Comparison of ENCODE assay signal across 8 cellular contexts in genomic region chr2:3575534-3576324, GRCh38. TPM values are rescaled to one million over a fixed set of nuclear protein-coding genes. Genes with fewer than 3 reads are reported as not detected.
DNase-seq lines count a peak whose midpoint lies in the region; ATAC-seq and TF ChIP-seq lines count a peak whose summit lies in the region.

No MANE protein-coding gene starts in this region.

- peaks cover 47% of the 10 kb centered on the region for H3K36me3 Mint-ChIP-seq in activated CD8-positive, alpha-beta memory T cell treated with anti-CD3 and anti-CD28 coated beads, Interleukin-2, amount 10 ng/mL, durations not matched to agents 7 days and 5 days
- H3K36me3 Mint-ChIP-seq in neural progenitor cell = peaks cover 37% of the 10 kb centered on the region

- peak overlapping the region; percentile 93 for H3K4me3 Mint-ChIP-seq in activated CD8-positive, alpha-beta memory T cell treated with anti-CD3 and anti-CD28 coated beads, Interleukin-2, amount 10 ng/mL, durations not matched to agents 7 days and 5 days
- H3K4me3 Mint-ChIP-seq in neural progenitor cell = peak overlapping the region; percentile 96

- POLR2A ChIA-PET in AG04450 (lab: Yijun Ruan, JAX) = interaction anchor here (0.9 to 2.7 kb wide), 4 partner anchors 9 to 76 kb away, joined by 3 to 17 read pairs (median 10); partner anchors contain the start of gene RNASEH1

- H3K27me3 Mint-ChIP-seq in activated CD8-positive, alpha-beta memory T cell treated with anti-CD3 and anti-CD28 coated beads, Interleukin-2, amount 10 ng/mL, durations not matched to agents 7 days and 5 days = no peaks in the 10 kb centered on the region
- H3K27me3 Mint-ChIP-seq in neural progenitor cell (ENCODE audit: insufficient read depth, low read depth) = no peaks in the 10 kb centered on the region

- TF ChIP-seq CTCF in AG04450 (IDR thresholded peaks at IDR 0.05; ENCODE audit: low read depth, low read length) (no peak), HL-60 (IDR thresholded peaks at IDR 0.05; ENCODE audit: insufficient read depth, low read length) (no peak), neural progenitor cell (IDR thresholded peaks at IDR 0.05) (no peak)

- peak overlapping the region; percentile 100 for H3K9ac ChIP-seq in neural progenitor cell

- H2AFZ ChIP-seq in neural progenitor cell (replicated peaks) = peak overlapping the region; percentile 55

- peaks cover 49% of the 10 kb centered on the region for H3K4me1 Mint-ChIP-seq in activated CD8-positive, alpha-beta memory T cell treated with anti-CD3 and anti-CD28 coated beads, Interleukin-2, amount 10 ng/mL, durations not matched to agents 7 days and 5 days
- peaks cover 35% of the 10 kb centered on the region for H3K4me1 Mint-ChIP-seq in neural progenitor cell

- peak overlapping the region; percentile 81 for H3K4me2 ChIP-seq in neural progenitor cell

- peak; percentile 21 for ATAC-seq in GM19463 (IDR thresholded peaks at IDR 0.05; ENCODE audit: unreplicated experiment)
- ATAC-seq in activated CD8-positive, alpha-beta memory T cell treated with anti-CD3 and anti-CD28 coated beads, Interleukin-2, amount 10 ng/mL, durations not matched to agents 7 days and 5 days = peak; percentile 38
- ATAC-seq in esophagus mucosa = peak; percentile 46

- H3K27ac ChIP-seq in AG04450 (ENCODE audit: low read depth, low read length) (peak overlapping the region; percentile 70), HL-60 (replicated peaks) (peak overlapping the region; percentile 75), neural progenitor cell (peak overlapping the region; percentile 98)

- peak overlapping the region; percentile 86 for H3K27ac Mint-ChIP-seq in activated CD8-positive, alpha-beta memory T cell treated with anti-CD3 and anti-CD28 coated beads, Interleukin-2, amount 10 ng/mL, durations not matched to agents 7 days and 5 days
- H3K27ac Mint-ChIP-seq in neural progenitor cell = peak overlapping the region; percentile 96

- DNase-seq in AG04450 (ENCODE audit: low read depth, low spot score) (no peak), HL-60 (ENCODE audit: low read depth in 1 of 2, low spot score in 1 of 2) (peak in 1 of 2 experiments; percentile 14), neural progenitor cell (ENCODE audit: low spot score) (no peak), amniotic stem cell (lab: John Stamatoyannopoulos, UW) (no peak), NCI-H1436 (lab: John Stamatoyannopoulos, UW) (no peak)
- DNase-seq in activated CD8-positive, alpha-beta memory T cell treated with anti-CD3 and anti-CD28 coated beads, Interleukin-2, amount 10 ng/mL, durations not matched to agents 7 days and 5 days = no peak

- H3K4me3 ChIP-seq in AG04450 (ENCODE audit: low read depth, low read length) = peak overlapping the region; percentile 97
- H3K4me3 ChIP-seq in HL-60 (replicated peaks; ENCODE audit: insufficient read depth, low read length) = peak overlapping the region; percentile 80
- H3K4me3 ChIP-seq in neural progenitor cell = peak overlapping the region; percentile 97

- H3K79me2 ChIP-seq in neural progenitor cell (ENCODE audit: low read depth) = peaks cover 56% of the 10 kb centered on the region

- no peaks in the 10 kb centered on the region for H3K27me3 ChIP-seq in AG04450 (ENCODE audit: control insufficient read depth, insufficient read depth, low read length)
- H3K27me3 ChIP-seq in HL-60 (ENCODE audit: insufficient read depth, poor library complexity, severe bottlenecking) = no peaks in the 10 kb centered on the region
- H3K27me3 ChIP-seq in neural progenitor cell = no peaks in the 10 kb centered on the region

- H3K9me3 ChIP-seq in AG04450 (ENCODE audit: control insufficient read depth, insufficient read depth, low read length) (peaks cover 6% of the 10 kb centered on the region; the same call in 1 of the 2 replicates), neural progenitor cell (ENCODE audit: low read depth) (no peaks in the 10 kb centered on the region)

- peaks cover 39% of the 10 kb centered on the region for H3F3A ChIP-seq in neural progenitor cell (ENCODE audit: low read depth)

- peaks cover 55% of the 10 kb centered on the region for H4K20me1 ChIP-seq in neural progenitor cell (ENCODE audit: low read depth)

- H3K9me3 Mint-ChIP-seq in activated CD8-positive, alpha-beta memory T cell treated with anti-CD3 and anti-CD28 coated beads, Interleukin-2, amount 10 ng/mL, durations not matched to agents 7 days and 5 days (ENCODE audit: low read depth) = no peaks in the 10 kb centered on the region
- H3K9me3 Mint-ChIP-seq in neural progenitor cell = no peaks in the 10 kb centered on the region

- H3K36me3 ChIP-seq in neural progenitor cell = peaks cover 39% of the 10 kb centered on the region

- CTCF ChIA-PET in AG04450 (lab: Charles Lee) = interaction anchor here (0.6 to 1.8 kb wide), 3 partner anchors 75 to 152 kb away, joined by 3 read pairs; no protein-coding TSS in a partner anchor
- CTCF ChIA-PET in activated CD8-positive, alpha-beta memory T cell treated with anti-CD3 and anti-CD28 coated beads, Interleukin-2, amount 10 ng/mL, durations not matched to agents 7 days and 5 days (lab: Charles Lee) = interaction anchor here (0.6 to 1.1 kb wide), 4 partner anchors 15 to 76 kb away, joined by 3 to 6 read pairs (median 3); partner anchors contain the start of gene RNASEH1

- peaks cover 19% of the 10 kb centered on the region for H3K4me1 ChIP-seq in neural progenitor cell

RNA-seq across cellular contexts. Expression of gene RPS7, which starts 0.7 kb away (rescaled TPM):
- polyA plus RNA-seq in AG04450 (2011; rRNA removed) = 1,954 and 2,256 TPM in 2 replicates
- polyA minus RNA-seq in AG04450 (2011; rRNA and poly(A)+ RNA removed) = 224 and 229 TPM in 2 replicates
- 1,000 to 10,000 TPM; 1,010 to 1,163 TPM for total RNA-seq in activated CD8-positive, alpha-beta memory T cell treated with anti-CD3 and anti-CD28 coated beads, Interleukin-2, amount 10 ng/mL, durations not matched to agents 7 days and 5 days
- total RNA-seq in esophagus mucosa (1,503 TPM), neural progenitor cell (ENCODE audit: low replicate concordance) (5,433 and 5,441 TPM in 2 replicates)

RNA-seq across cellular contexts. Expression of gene RNASEH1, which starts 17.6 kb away (rescaled TPM):
- 23.7 and 26.2 TPM in 2 replicates for polyA plus RNA-seq in AG04450 (2011; rRNA removed)
- polyA minus RNA-seq in AG04450 (2011; rRNA and poly(A)+ RNA removed) = 12.5 and 13.3 TPM in 2 replicates
- total RNA-seq in activated CD8-positive, alpha-beta memory T cell treated with anti-CD3 and anti-CD28 coated beads, Interleukin-2, amount 10 ng/mL, durations not matched to agents 7 days and 5 days = 10 to 100 TPM; 26.3 to 32.9 TPM
- total RNA-seq in esophagus mucosa = 10.6 TPM
- 26.8 and 28.2 TPM in 2 replicates for total RNA-seq in neural progenitor cell (ENCODE audit: low replicate concordance)

RNA-seq across cellular contexts. Expression of gene COLEC11, which starts 19.2 kb away (rescaled TPM):
- 0.68 and 0.73 TPM in 2 replicates for polyA plus RNA-seq in AG04450 (2011; rRNA removed)
- polyA minus RNA-seq in AG04450 (2011; rRNA and poly(A)+ RNA removed) = 0.18 TPM in 1 of 2 replicates, not detected in the other
- total RNA-seq in activated CD8-positive, alpha-beta memory T cell treated with anti-CD3 and anti-CD28 coated beads, Interleukin-2, amount 10 ng/mL, durations not matched to agents 7 days and 5 days = under 1 TPM; 0.23 to 0.32 TPM
- total RNA-seq in esophagus mucosa (not detected), neural progenitor cell (ENCODE audit: low replicate concordance) (not detected in 2 replicates)

RNA-seq across cellular contexts. Expression of gene ADI1, which starts 56.4 kb away (rescaled TPM):
- 66.3 and 71.4 TPM in 2 replicates for polyA plus RNA-seq in AG04450 (2011; rRNA removed)
- polyA minus RNA-seq in AG04450 (2011; rRNA and poly(A)+ RNA removed) = 27.2 and 28.8 TPM in 2 replicates
- total RNA-seq in activated CD8-positive, alpha-beta memory T cell treated with anti-CD3 and anti-CD28 coated beads, Interleukin-2, amount 10 ng/mL, durations not matched to agents 7 days and 5 days = 10 to 100 TPM; 15.0 to 16.6 TPM
- total RNA-seq in esophagus mucosa (40.8 TPM), neural progenitor cell (ENCODE audit: low replicate concordance) (19.0 and 29.3 TPM in 2 replicates)
